ENCODE assay signal across 1 cellular context in the genomic region with DNA sequence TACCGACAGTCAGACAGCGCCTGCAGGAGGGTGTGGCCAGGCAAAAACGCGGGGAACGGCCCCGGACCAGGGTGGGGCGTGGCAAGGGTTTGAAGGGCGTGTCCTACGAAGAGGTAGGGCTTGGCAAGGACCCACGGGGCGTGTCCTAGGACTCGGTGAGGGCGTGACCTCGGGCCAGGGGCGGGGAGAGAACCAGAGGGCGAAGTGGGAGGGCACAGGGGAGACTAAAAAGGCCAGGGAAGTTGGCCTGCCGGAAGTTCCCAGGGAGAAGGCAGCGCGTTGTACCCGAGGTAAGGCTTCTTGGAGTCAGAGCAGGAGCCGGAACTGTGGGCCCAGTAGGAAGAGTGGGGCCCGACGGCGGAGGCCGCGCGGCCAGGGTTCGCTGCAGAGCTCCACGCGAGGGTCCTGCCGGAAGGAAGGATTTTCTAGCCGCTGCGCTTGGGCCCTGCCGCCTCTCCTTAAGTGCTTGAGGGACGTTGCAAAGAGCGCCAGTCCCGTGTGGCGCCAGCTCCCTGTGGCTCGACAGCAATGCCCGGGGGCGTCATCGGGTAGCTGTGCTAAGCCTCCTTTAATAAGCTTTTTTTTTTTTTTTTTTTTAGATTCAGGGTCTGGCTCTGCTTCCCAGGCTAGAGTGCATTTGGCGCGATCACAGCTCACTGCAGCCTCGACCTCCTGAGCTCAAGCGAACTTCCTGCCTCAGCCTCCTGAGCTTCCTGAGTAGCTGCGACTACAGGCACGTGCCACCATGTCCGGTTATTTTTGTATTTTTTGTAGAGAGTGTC.
TF ChIP-seq lines count a peak whose summit lies in the region.

A gene with protein sequence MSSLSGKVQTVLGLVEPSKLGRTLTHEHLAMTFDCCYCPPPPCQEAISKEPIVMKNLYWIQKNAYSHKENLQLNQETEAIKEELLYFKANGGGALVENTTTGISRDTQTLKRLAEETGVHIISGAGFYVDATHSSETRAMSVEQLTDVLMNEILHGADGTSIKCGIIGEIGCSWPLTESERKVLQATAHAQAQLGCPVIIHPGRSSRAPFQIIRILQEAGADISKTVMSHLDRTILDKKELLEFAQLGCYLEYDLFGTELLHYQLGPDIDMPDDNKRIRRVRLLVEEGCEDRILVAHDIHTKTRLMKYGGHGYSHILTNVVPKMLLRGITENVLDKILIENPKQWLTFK (plus strand): TSS at position 253 of the 782 bp plus-strand sequence. CDS start 47,375 bp downstream, outside the sequence.

TF ChIP-seq in HEK293, 187 proteins besides CTCF, POLR2A, EP300 and RAD21 (continued from another document and continues in another):
- TF ChIP-seq, protein P1, sequence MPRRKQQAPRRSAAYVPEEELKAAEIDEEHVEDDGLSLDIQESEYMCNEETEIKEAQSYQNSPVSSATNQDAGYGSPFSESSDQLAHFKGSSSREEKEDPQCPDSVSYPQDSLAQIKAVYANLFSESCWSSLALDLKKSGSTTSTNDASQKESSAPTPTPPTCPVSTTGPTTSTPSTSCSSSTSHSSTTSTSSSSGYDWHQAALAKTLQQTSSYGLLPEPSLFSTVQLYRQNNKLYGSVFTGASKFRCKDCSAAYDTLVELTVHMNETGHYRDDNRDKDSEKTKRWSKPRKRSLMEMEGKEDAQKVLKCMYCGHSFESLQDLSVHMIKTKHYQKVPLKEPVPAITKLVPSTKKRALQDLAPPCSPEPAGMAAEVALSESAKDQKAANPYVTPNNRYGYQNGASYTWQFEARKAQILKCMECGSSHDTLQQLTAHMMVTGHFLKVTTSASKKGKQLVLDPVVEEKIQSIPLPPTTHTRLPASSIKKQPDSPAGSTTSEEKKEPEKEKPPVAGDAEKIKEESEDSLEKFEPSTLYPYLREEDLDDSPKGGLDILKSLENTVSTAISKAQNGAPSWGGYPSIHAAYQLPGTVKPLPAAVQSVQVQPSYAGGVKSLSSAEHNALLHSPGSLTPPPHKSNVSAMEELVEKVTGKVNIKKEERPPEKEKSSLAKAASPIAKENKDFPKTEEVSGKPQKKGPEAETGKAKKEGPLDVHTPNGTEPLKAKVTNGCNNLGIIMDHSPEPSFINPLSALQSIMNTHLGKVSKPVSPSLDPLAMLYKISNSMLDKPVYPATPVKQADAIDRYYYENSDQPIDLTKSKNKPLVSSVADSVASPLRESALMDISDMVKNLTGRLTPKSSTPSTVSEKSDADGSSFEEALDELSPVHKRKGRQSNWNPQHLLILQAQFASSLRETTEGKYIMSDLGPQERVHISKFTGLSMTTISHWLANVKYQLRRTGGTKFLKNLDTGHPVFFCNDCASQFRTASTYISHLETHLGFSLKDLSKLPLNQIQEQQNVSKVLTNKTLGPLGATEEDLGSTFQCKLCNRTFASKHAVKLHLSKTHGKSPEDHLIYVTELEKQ (tag by site-specific recombination; IDR thresholded peaks at IDR 0.05; ENCODE audit: borderline replicate concordance), result no peak
- TF ChIP-seq ZNF350 (tag by site-specific recombination; IDR thresholded peaks at IDR 0.05) (no peak), ZEB2 (tag by site-specific recombination; IDR thresholded peaks at IDR 0.05) (peak; percentile 54; the same call in 1 of the 2 replicates), TRIM28 (IDR thresholded peaks at IDR 0.05; ENCODE audit: borderline replicate concordance, low read length) (peak; percentile 62; the same call in 1 of the 2 replicates), ZBTB20 (tag by site-specific recombination; IDR thresholded peaks at IDR 0.05) (peak; percentile 41; the same call in 1 of the 2 replicates), ZNF239 (tag by site-specific recombination; IDR thresholded peaks at IDR 0.05) (peak; percentile 15; the same call in 1 of the 2 replicates), ZNF140 (tag by site-specific recombination; IDR thresholded peaks at IDR 0.05) (no peak), ZNF169 (tag by site-specific recombination; IDR thresholded peaks at IDR 0.05) (no peak), ZBTB48 (tag by site-specific recombination; IDR thresholded peaks at IDR 0.05) (peak; percentile 71), ZNF654 (tag by site-specific recombination; IDR thresholded peaks at IDR 0.05; ENCODE audit: low read depth) (no peak), ZNF37A (tag by site-specific recombination; IDR thresholded peaks at IDR 0.05) (no peak), YY1 (tag by site-specific recombination; IDR thresholded peaks at IDR 0.05) (peak; percentile 25; the same call in 1 of the 2 replicates), BCL11A (tag by site-specific recombination; IDR thresholded peaks at IDR 0.05; ENCODE audit: low read depth) (peak; percentile 90), MEIS1 (CRISPR knock-in tag; IDR thresholded peaks at IDR 0.05; ENCODE audit: borderline replicate concordance) (no peak), BCL11B (tag by site-specific recombination; IDR thresholded peaks at IDR 0.05; ENCODE audit: low read depth) (peak; percentile 90; the same call in 1 of the 2 replicates), ZNF146 (tag by site-specific recombination; IDR thresholded peaks at IDR 0.05) (peak; percentile 16; the same call in 1 of the 2 replicates), EGR2 (tag by site-specific recombination; IDR thresholded peaks at IDR 0.05; ENCODE audit: low read depth) (peak; percentile 42; the same call in 1 of the 2 replicates), ZBTB21 (tag by site-specific recombination; IDR thresholded peaks at IDR 0.05) (no peak), ZNF791 (tag by site-specific recombination; IDR thresholded peaks at IDR 0.05) (no peak), ZNF10 (tag by site-specific recombination; IDR thresholded peaks at IDR 0.05) (no peak), ZNF16 (tag by site-specific recombination; IDR thresholded peaks at IDR 0.05; ENCODE audit: low read depth) (no peak; the same call in 1 of the 2 replicates), ZNF292 (tag by site-specific recombination; IDR thresholded peaks at IDR 0.05; ENCODE audit: borderline replicate concordance, low read depth) (no peak), FEZF1 (tag by site-specific recombination; IDR thresholded peaks at IDR 0.05) (peak; percentile 38; the same call in 1 of the 2 replicates), ZNF747 (tag by site-specific recombination; IDR thresholded peaks at IDR 0.05) (no peak), ZNF302 (tag by site-specific recombination; IDR thresholded peaks at IDR 0.05; ENCODE audit: low read depth) (no peak), ZNF670 (tag by site-specific recombination; IDR thresholded peaks at IDR 0.05; ENCODE audit: low read depth) (no peak), KLF7 (tag by site-specific recombination; IDR thresholded peaks at IDR 0.05; ENCODE audit: borderline replicate concordance) (no peak; the same call in 1 of the 2 replicates), ZNF223 (tag by site-specific recombination; IDR thresholded peaks at IDR 0.05) (no peak), ZNF558 (tag by site-specific recombination; IDR thresholded peaks at IDR 0.05) (no peak), ZNF324 (tag by site-specific recombination; IDR thresholded peaks at IDR 0.05) (peak; percentile 50; the same call in 1 of the 2 replicates), GLIS1 (tag by site-specific recombination; IDR thresholded peaks at IDR 0.05) (peak; percentile 61), ZNF701 (tag by site-specific recombination; IDR thresholded peaks at IDR 0.05) (no peak), KLF9 (tag by site-specific recombination; IDR thresholded peaks at IDR 0.05; ENCODE audit: low read depth) (peak; percentile 99), ZNF112 (tag by site-specific recombination; IDR thresholded peaks at IDR 0.05) (no peak), SALL2 (tag by site-specific recombination; IDR thresholded peaks at IDR 0.05; ENCODE audit: borderline replicate concordance) (no peak), HOXA7 (CRISPR knock-in tag; IDR thresholded peaks at IDR 0.05; ENCODE audit: borderline replicate concordance) (no peak), ZNF768 (tag by site-specific recombination; IDR thresholded peaks at IDR 0.05) (no peak)
- TF ChIP-seq, protein P2, sequence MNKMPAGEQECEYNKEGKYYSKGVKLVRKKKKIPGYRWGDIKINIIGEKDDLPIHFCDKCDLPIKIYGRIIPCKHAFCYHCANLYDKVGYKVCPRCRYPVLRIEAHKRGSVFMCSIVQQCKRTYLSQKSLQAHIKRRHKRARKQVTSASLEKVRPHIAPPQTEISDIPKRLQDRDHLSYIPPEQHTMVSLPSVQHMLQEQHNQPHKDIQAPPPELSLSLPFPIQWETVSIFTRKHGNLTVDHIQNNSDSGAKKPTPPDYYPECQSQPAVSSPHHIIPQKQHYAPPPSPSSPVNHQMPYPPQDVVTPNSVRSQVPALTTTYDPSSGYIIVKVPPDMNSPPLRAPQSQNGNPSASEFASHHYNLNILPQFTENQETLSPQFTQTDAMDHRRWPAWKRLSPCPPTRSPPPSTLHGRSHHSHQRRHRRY (tag by site-specific recombination; IDR thresholded peaks at IDR 0.05), result no peak
- TF ChIP-seq, protein P3, sequence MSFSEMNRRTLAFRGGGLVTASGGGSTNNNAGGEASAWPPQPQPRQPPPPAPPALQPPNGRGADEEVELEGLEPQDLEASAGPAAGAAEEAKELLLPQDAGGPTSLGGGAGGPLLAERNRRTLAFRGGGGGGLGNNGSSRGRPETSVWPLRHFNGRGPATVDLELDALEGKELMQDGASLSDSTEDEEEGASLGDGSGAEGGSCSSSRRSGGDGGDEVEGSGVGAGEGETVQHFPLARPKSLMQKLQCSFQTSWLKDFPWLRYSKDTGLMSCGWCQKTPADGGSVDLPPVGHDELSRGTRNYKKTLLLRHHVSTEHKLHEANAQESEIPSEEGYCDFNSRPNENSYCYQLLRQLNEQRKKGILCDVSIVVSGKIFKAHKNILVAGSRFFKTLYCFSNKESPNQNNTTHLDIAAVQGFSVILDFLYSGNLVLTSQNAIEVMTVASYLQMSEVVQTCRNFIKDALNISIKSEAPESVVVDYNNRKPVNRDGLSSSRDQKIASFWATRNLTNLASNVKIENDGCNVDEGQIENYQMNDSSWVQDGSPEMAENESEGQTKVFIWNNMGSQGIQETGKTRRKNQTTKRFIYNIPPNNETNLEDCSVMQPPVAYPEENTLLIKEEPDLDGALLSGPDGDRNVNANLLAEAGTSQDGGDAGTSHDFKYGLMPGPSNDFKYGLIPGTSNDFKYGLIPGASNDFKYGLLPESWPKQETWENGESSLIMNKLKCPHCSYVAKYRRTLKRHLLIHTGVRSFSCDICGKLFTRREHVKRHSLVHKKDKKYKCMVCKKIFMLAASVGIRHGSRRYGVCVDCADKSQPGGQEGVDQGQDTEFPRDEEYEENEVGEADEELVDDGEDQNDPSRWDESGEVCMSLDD (tag by site-specific recombination; IDR thresholded peaks at IDR 0.05), result no peak
- TF ChIP-seq, protein P4, sequence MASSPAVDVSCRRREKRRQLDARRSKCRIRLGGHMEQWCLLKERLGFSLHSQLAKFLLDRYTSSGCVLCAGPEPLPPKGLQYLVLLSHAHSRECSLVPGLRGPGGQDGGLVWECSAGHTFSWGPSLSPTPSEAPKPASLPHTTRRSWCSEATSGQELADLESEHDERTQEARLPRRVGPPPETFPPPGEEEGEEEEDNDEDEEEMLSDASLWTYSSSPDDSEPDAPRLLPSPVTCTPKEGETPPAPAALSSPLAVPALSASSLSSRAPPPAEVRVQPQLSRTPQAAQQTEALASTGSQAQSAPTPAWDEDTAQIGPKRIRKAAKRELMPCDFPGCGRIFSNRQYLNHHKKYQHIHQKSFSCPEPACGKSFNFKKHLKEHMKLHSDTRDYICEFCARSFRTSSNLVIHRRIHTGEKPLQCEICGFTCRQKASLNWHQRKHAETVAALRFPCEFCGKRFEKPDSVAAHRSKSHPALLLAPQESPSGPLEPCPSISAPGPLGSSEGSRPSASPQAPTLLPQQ (tag by site-specific recombination; IDR thresholded peaks at IDR 0.05), result peak; percentile 99
- TF ChIP-seq, protein P5, sequence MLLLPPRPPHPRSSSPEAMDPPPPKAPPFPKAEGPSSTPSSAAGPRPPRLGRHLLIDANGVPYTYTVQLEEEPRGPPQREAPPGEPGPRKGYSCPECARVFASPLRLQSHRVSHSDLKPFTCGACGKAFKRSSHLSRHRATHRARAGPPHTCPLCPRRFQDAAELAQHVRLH (tag by site-specific recombination; IDR thresholded peaks at IDR 0.05), result peak; percentile 59; the same call in 1 of the 2 replicates
- TF ChIP-seq, protein P6, sequence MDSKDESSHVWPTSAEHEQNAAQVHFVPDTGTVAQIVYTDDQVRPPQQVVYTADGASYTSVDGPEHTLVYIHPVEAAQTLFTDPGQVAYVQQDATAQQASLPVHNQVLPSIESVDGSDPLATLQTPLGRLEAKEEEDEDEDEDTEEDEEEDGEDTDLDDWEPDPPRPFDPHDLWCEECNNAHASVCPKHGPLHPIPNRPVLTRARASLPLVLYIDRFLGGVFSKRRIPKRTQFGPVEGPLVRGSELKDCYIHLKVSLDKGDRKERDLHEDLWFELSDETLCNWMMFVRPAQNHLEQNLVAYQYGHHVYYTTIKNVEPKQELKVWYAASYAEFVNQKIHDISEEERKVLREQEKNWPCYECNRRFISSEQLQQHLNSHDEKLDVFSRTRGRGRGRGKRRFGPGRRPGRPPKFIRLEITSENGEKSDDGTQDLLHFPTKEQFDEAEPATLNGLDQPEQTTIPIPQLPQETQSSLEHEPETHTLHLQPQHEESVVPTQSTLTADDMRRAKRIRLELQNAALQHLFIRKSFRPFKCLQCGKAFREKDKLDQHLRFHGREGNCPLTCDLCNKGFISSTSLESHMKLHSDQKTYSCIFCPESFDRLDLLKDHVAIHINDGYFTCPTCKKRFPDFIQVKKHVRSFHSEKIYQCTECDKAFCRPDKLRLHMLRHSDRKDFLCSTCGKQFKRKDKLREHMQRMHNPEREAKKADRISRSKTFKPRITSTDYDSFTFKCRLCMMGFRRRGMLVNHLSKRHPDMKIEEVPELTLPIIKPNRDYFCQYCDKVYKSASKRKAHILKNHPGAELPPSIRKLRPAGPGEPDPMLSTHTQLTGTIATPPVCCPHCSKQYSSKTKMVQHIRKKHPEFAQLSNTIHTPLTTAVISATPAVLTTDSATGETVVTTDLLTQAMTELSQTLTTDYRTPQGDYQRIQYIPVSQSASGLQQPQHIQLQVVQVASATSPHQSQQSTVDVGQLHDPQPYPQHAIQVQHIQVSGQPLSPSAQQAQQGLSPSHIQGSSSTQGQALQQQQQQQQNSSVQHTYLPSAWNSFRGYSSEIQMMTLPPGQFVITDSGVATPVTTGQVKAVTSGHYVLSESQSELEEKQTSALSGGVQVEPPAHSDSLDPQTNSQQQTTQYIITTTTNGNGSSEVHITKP (tag by site-specific recombination; IDR thresholded peaks at IDR 0.05), result peak; percentile 76
- TF ChIP-seq, protein P7, sequence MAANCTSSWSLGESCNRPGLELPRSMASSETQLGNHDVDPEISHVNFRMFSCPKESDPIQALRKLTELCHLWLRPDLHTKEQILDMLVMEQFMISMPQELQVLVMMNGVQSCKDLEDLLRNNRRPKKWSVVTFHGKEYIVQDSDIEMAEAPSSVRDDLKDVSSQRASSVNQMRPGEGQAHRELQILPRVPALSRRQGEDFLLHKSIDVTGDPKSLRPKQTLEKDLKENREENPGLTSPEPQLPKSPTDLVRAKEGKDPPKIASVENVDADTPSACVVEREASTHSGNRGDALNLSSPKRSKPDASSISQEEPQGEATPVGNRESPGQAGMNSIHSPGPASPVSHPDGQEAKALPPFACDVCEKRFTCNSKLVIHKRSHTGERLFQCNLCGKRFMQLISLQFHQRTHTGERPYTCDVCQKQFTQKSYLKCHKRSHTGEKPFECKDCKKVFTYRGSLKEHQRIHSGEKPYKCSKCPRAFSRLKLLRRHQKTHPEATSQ (tag by site-specific recombination; IDR thresholded peaks at IDR 0.05), result peak; percentile 65; the same call in 1 of the 2 replicates
